ENCODE assay signal across 17 cellular contexts in the genomic region with DNA sequence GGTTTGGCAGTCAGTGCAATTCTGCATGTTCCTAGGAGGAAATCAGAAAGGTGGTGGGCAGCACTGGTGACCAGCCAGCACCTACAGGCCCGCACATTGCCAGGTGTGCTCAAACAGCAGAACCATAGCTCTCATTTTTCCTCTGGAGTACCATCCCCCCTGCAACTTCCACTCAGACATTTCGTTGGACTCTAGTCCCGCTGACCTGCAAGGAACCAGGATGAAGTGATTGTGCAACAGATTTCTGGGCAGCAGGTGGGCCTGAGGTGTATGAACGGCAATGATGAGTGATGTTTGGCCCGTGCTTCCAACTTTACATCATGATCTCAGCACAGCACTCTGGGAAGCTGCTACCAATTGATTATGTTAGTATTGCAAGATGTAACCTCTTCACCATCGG.
DNase-seq lines count a peak whose midpoint lies in the region; ATAC-seq and TF ChIP-seq lines count a peak whose summit lies in the region.
"Had no signal": no experiment of that assay in that cellular context is flagged by ENCODE, and none has a peak within 500 bp of the region (broad histone marks: within the 10 kb centered on the region; RNA-seq: fewer than 3 reads in every experiment).

No MANE protein-coding gene starts in this region.

- no peak overlapping the region for H3K14ac ChIP-seq in IMR-90 (replicated peaks; ENCODE audit: low read depth, low read length)

- WGBS in IMR-90 (ENCODE audit: extremely low coverage in 2 of 2, insufficient read length in 1 of 2), 2 experiments: no CpG with 5 or more reads among the region's 6 CpGs
- WGBS in hepatocyte (ENCODE audit: low lambda C conversion rate, missing lambda C conversion rate): 72% methylated on average over 6 of the region's 6 CpGs
- 86 to 92% methylated on average over 4 of the region's 6 CpGs for whole genome bisulfite sequencing in esophagus squamous epithelium, 2 donors

- in situ Hi-C loops in IMR-90 (cut with MboI; ENCODE audit: low sequenced_read_pairs): no loop called here

- H3K79me1 ChIP-seq in IMR-90 (ENCODE audit: low read depth in 1 of 2, low read length in 2 of 2): no peaks in the 10 kb centered on the region

- ATAC-seq in IMR-90 (ENCODE audit: low read depth) (no peak), HG03280 (IDR thresholded peaks at IDR 0.05; ENCODE audit: unreplicated experiment) (no peak)
- ATAC-seq: CD8-positive, alpha-beta T cell had no signal

- H4K20me1 ChIP-seq in IMR-90 (ENCODE audit: insufficient read depth, low read length) (no peaks in the 10 kb centered on the region), hepatocyte (ENCODE audit: insufficient read depth, poor library complexity, severe bottlenecking) (no peaks in the 10 kb centered on the region), osteoblast (ENCODE audit: insufficient read depth, low read length) (no peaks in the 10 kb centered on the region)
- H4K20me1 ChIP-seq: BLaER1 had no signal

- no peak overlapping the region for H3K4me3 ChIP-seq in IMR-90 (ENCODE audit: insufficient read depth, low read depth, low read length)
- no peak overlapping the region for H3K4me3 ChIP-seq in hepatocyte
- H3K4me3 ChIP-seq in osteoblast (ENCODE audit: insufficient read depth, low read length): no peak overlapping the region
- H3K4me3 ChIP-seq in colonic mucosa: no peak overlapping the region
- H3K4me3 ChIP-seq in esophagus squamous epithelium: no peak overlapping the region
- H3K4me3 ChIP-seq: BLaER1, HAP-1 had no signal

- H3K9ac ChIP-seq in IMR-90 (ENCODE audit: low read depth, low read length): no peak overlapping the region
- no peak overlapping the region for H3K9ac ChIP-seq in colonic mucosa (ENCODE audit: low read depth in 2 of 2, low read length in 2 of 2)
- H3K9ac ChIP-seq: BLaER1 had no signal

- no peak overlapping the region for H2BK20ac ChIP-seq in IMR-90 (ENCODE audit: low read depth, low read length)

- H3K18ac ChIP-seq in IMR-90 (ENCODE audit: low read depth, low read length): no peak overlapping the region

- H3K23ac ChIP-seq in IMR-90 (ENCODE audit: low read depth, low read length): no peak overlapping the region

- H4K8ac ChIP-seq in IMR-90 (ENCODE audit: low read depth in 2 of 2, low read length in 2 of 2): no peak overlapping the region

- H3K9me3 ChIP-seq in IMR-90 (ENCODE audit: control insufficient read depth, insufficient read depth, low read length) (no peaks in the 10 kb centered on the region), hepatocyte (ENCODE audit: low read depth) (no peaks in the 10 kb centered on the region), osteoblast (ENCODE audit: low read depth, low read length) (no peaks in the 10 kb centered on the region), colonic mucosa (no peaks in the 10 kb centered on the region), esophagus squamous epithelium (no peaks in the 10 kb centered on the region)
- H3K9me3 ChIP-seq: BLaER1, Caco-2, HAP-1 had no signal

- no peak overlapping the region for H4K91ac ChIP-seq in IMR-90 (ENCODE audit: insufficient read depth, low read depth, low read length)

- H3K27ac ChIP-seq in IMR-90 (ENCODE audit: insufficient read depth, low read length) (no peak overlapping the region), hepatocyte (peak overlapping the region; percentile 64), osteoblast (ENCODE audit: low read depth, low read length) (no peak overlapping the region), colonic mucosa (no peak overlapping the region), esophagus squamous epithelium (no peak overlapping the region)
- H3K27ac ChIP-seq: 22Rv1, BLaER1, C4-2B had no signal

- H2BK120ac ChIP-seq in IMR-90 (ENCODE audit: low read depth, low read length): no peak overlapping the region

- dilution Hi-C loops in IMR-90 (cut with HindIII; ENCODE audit: low sequenced_read_pairs, unreplicated experiment): no loop called here

- no peaks in the 10 kb centered on the region for H3K9me2 ChIP-seq in hepatocyte (replicated peaks; ENCODE audit: insufficient read depth)

- no peak overlapping the region for H2AK9ac ChIP-seq in IMR-90 (replicated peaks; ENCODE audit: low read depth, low read length, poor library complexity)

- H3K4me1 ChIP-seq in IMR-90 (ENCODE audit: control insufficient read depth, insufficient read depth, low read length): peaks cover 9% of the 10 kb centered on the region
- H3K4me1 ChIP-seq in hepatocyte (ENCODE audit: insufficient read depth): peaks cover 3% of the 10 kb centered on the region
- H3K4me1 ChIP-seq in osteoblast (ENCODE audit: insufficient read depth, low read length): no peaks in the 10 kb centered on the region
- H3K4me1 ChIP-seq in colonic mucosa: no peaks in the 10 kb centered on the region
- H3K4me1 ChIP-seq in esophagus squamous epithelium: peaks cover 0 to 4% (median 0%) of the 10 kb centered on the region in 3 donors
- H3K4me1 ChIP-seq: HAP-1 had no signal

- H2BK15ac ChIP-seq in IMR-90 (ENCODE audit: low read depth, low read length): no peak overlapping the region

- H2AFZ ChIP-seq in IMR-90 (replicated peaks; ENCODE audit: low read length, poor library complexity) (no peak overlapping the region), hepatocyte (no peak overlapping the region), osteoblast (ENCODE audit: low read length) (no peak overlapping the region)

- peaks cover 4% of the 10 kb centered on the region for H3K9me1 ChIP-seq in IMR-90 (ENCODE audit: insufficient read depth, low read length)

- BruUV-seq in IMR-90 (replicated peaks; lab: Mats Ljungman, UMichigan): no TSS peak

- no peak overlapping the region for H2BK5ac ChIP-seq in IMR-90 (ENCODE audit: low read depth, low read length, poor library complexity, severe bottlenecking)

- no peak overlapping the region for H3K4ac ChIP-seq in IMR-90 (ENCODE audit: low read depth, low read length)

- H3K56ac ChIP-seq in IMR-90 (ENCODE audit: extremely low read depth, insufficient read depth, low read length): no peak overlapping the region

- H3K36me3 ChIP-seq in IMR-90 (ENCODE audit: control insufficient read depth, insufficient read depth, low read length) (no peaks in the 10 kb centered on the region), hepatocyte (replicated peaks; ENCODE audit: insufficient read depth, low read depth) (no peaks in the 10 kb centered on the region), osteoblast (ENCODE audit: insufficient read depth, low read length) (no peaks in the 10 kb centered on the region), colonic mucosa (no peaks in the 10 kb centered on the region), esophagus squamous epithelium (no peaks in the 10 kb centered on the region)
- H3K36me3 ChIP-seq: BLaER1, HAP-1 had no signal

- intact Hi-C loops in IMR-90 (cut with micrococcal nuclease): no loop called here
- intact Hi-C loops in colonic mucosa (cut with DNase I): no loop called here
- intact Hi-C loops in esophagus squamous epithelium (cut with DNase I): no loop called here

- DNase-seq in IMR-90 (no peak), hepatocyte (ENCODE audit: low spot score) (peak; percentile 46), osteoblast (ENCODE audit: insufficient read length, low spot score, missing footprints) (peak; percentile 35), colonic mucosa (no peak), esophagus squamous epithelium (lab: John Stamatoyannopoulos, UW) (no peak)
- DNase-seq: Caco-2; CD4-positive, CD25-positive, alpha-beta regulatory T cell; CD8-positive, alpha-beta T cell; DMS153; DND-41; GOT3; HFFc6 had no signal

- TF ChIP-seq CTCF in IMR-90 (conservative IDR thresholded peaks at IDR 0.05; ENCODE audit: low read depth, low read length) (no peak), hepatocyte (IDR thresholded peaks at IDR 0.05; ENCODE audit: poor library complexity) (no peak), osteoblast (IDR thresholded peaks at IDR 0.05; ENCODE audit: extremely low read depth, low read depth, low read length) (no peak), colonic mucosa (IDR thresholded peaks at IDR 0.05) (no peak), esophagus squamous epithelium (IDR thresholded peaks at IDR 0.05) (no peak)

- CTCF ChIA-PET in IMR-90 (lab: Yijun Ruan, JAX): no interaction called here

- TF ChIP-seq POLR2A in IMR-90 (IDR thresholded peaks at IDR 0.05; ENCODE audit: low read depth, low read length) (no peak), esophagus squamous epithelium (IDR thresholded peaks at IDR 0.05) (no peak)

- H3K27me3 ChIP-seq in IMR-90 (ENCODE audit: control insufficient read depth, insufficient read depth, low read length): no peaks in the 10 kb centered on the region; the same call in 1 of the 2 replicates
- H3K27me3 ChIP-seq in hepatocyte: no peaks in the 10 kb centered on the region
- H3K27me3 ChIP-seq in osteoblast (ENCODE audit: insufficient read depth, low read length): no peaks in the 10 kb centered on the region
- no peaks in the 10 kb centered on the region for H3K27me3 ChIP-seq in colonic mucosa
- H3K27me3 ChIP-seq in esophagus squamous epithelium: peaks cover 0 to 20% (median 0%) of the 10 kb centered on the region in 4 donors
- H3K27me3 ChIP-seq: BLaER1 had no signal

- no peak overlapping the region for H2AK5ac ChIP-seq in IMR-90 (ENCODE audit: low read depth, low read length)

- no peaks in the 10 kb centered on the region for H3K79me2 ChIP-seq in hepatocyte
- no peaks in the 10 kb centered on the region for H3K79me2 ChIP-seq in osteoblast (ENCODE audit: insufficient read depth, low read length)

- no peak overlapping the region for H4K5ac ChIP-seq in IMR-90 (ENCODE audit: low read depth, low read length)

- TF ChIP-seq RAD21 in IMR-90 (IDR thresholded peaks at IDR 0.05; ENCODE audit: low read length): no peak

- H3K4me2 ChIP-seq in IMR-90 (ENCODE audit: low read depth, low read length): no peak overlapping the region
- no peak overlapping the region for H3K4me2 ChIP-seq in hepatocyte
- no peak overlapping the region for H3K4me2 ChIP-seq in osteoblast (ENCODE audit: insufficient read depth, low read length)
- H3K4me2 ChIP-seq: BLaER1 had no signal

- POLR2A ChIA-PET in IMR-90 (lab: Charles Lee; ENCODE audit: unreplicated experiment): no interaction called here

TF ChIP-seq in IMR-90, 13 proteins besides CTCF, POLR2A, EP300 and RAD21:
- peak; percentile 49; the same call in 1 of the 2 replicates for TF ChIP-seq CEBPB (IDR thresholded peaks at IDR 0.05; ENCODE audit: low read depth, low read length)
- TF ChIP-seq CHD1 (IDR thresholded peaks at IDR 0.05; ENCODE audit: low read depth, low read length): no peak

Comparison
In these comparisons a context has a peak if more than half of its experiments do, and no peak if none do; other contexts are left out.
1. DNase-seq: peak in hepatocyte (single experiment) and osteoblast (single experiment); none in IMR-90 (single experiment), colonic mucosa (single experiment) and esophagus squamous epithelium (single experiment).